ENCODE assay signal across 23 cellular contexts in the genomic region with DNA sequence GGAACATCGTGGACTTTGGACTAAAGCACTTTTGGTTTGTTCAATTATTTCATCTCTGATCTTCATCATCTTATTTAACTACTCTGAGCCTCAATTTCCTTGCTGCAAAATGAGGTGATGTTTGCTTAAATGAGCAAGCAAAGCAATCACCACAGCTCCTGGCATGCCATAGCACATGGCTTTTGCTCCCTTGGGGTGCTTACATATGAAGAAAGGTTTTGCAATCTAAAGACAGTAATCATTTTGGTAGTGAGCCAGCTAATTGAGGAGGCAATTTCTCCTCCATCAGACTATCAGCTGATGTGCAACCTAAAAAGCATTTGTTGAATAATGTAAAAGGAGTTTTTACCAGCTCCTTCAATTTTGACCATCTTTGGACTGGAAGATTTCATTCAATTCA.
DNase-seq lines count a peak whose midpoint lies in the region; ATAC-seq and TF ChIP-seq lines count a peak whose summit lies in the region.
"Had no signal": no experiment of that assay in that cellular context is flagged by ENCODE, and none has a peak within 500 bp of the region (broad histone marks: within the 10 kb centered on the region; RNA-seq: fewer than 3 reads in every experiment).

No MANE protein-coding gene starts in this region.

- ATAC-seq in GM19328 (IDR thresholded peaks at IDR 0.05; ENCODE audit: unreplicated experiment) = no peak
- no peak for ATAC-seq in stimulated activated naive CD8-positive, alpha-beta T cell treated with anti-CD3 and anti-CD28 coated beads, Interleukin-15, Interleukin-2, amounts not matched to agents 100 U/mL and 50 U/mL, for 24 hours

- H3F3A ChIP-seq in GM23248 (ENCODE audit: insufficient read depth) = no peaks in the 10 kb centered on the region

- H3K4me1 ChIP-seq in GM23248 (ENCODE audit: insufficient read depth) = no peaks in the 10 kb centered on the region
- H3K4me1 ChIP-seq: HAP-1 had no signal

- in situ Hi-C loops in GM23248 (cut with MboI) = no loop called here

- no peaks in the 10 kb centered on the region for H3K79me2 ChIP-seq in GM23248 (ENCODE audit: insufficient read depth)

- no peak overlapping the region for H3K4me2 ChIP-seq in GM23248 (ENCODE audit: unreplicated experiment)

- H2AFZ ChIP-seq in GM23248 = no peak overlapping the region

- no peak overlapping the region for H3K27ac ChIP-seq in GM23248
- H3K27ac ChIP-seq: BLaER1 treated with 17β-estradiol and CSF1 and Interleukin-3, amounts not matched to agents 10 nM and 100 nM had no signal

- peak; percentile 58 for DNase-seq in GM23248
- DNase-seq in choroid plexus epithelial cell (ENCODE audit: low read depth) = peak; percentile 49
- peak; percentile 89 for DNase-seq in fibroblast of mammary gland (ENCODE audit: low read depth)
- DNase-seq in skeletal muscle cell (ENCODE audit: low read depth) = peak; percentile 65
- no peak for DNase-seq in NCI-H748 treated with DMSO at 0.1 percent for 48 hours (lab: John Stamatoyannopoulos, UW)
- no peak for DNase-seq in stimulated activated naive CD8-positive, alpha-beta T cell treated with anti-CD3 and anti-CD28 coated beads, Interleukin-15, Interleukin-2, amounts not matched to agents 100 U/mL and 50 U/mL, for 24 hours
- DNase-seq: CD4-positive, alpha-beta T cell; GOT3; HFFc6; IMR-90; KG1; MM.1S; NCI-H1048; NCI-H1417; NCI-H1694; NCI-H2029 treated with DMSO at 0.1 percent for 48 hours; NCI-H446 treated with DMSO at 0.1 percent for 48 hours; NCI-H526; Right ventricle myocardium superior; RPMI8226 had no signal

- H3K27me3 ChIP-seq in GM23248 (replicated peaks; ENCODE audit: insufficient read depth) = no peaks in the 10 kb centered on the region
- H3K27me3 ChIP-seq: BLaER1 treated with 17β-estradiol and CSF1 and Interleukin-3, amounts not matched to agents 10 nM and 100 nM had no signal

- no peak for TF ChIP-seq CTCF in choroid plexus epithelial cell (conservative IDR thresholded peaks at IDR 0.05; ENCODE audit: low read depth, low read length)
- no peak for TF ChIP-seq CTCF in fibroblast of mammary gland (conservative IDR thresholded peaks at IDR 0.05; ENCODE audit: control insufficient read depth, insufficient read depth, low read depth, low read length)

- no peaks in the 10 kb centered on the region for H3K9me3 ChIP-seq in GM23248 (ENCODE audit: low read depth)
- H3K9me3 ChIP-seq: HAP-1 had no signal

- WGBS in GM23248 (ENCODE audit: low coverage in 1 of 2, low lambda C conversion rate in 2 of 2, missing lambda C conversion rate in 2 of 2), 2 experiments = 95 to 100% methylated on average over 1 of the region's 1 CpG

- H3K9me2 ChIP-seq in GM23248 (ENCODE audit: insufficient read depth) = no peaks in the 10 kb centered on the region

- H3K9ac ChIP-seq in GM23248 = no peak overlapping the region
- H3K9ac ChIP-seq: BLaER1 treated with 17β-estradiol and CSF1 and Interleukin-3, amounts not matched to agents 10 nM and 100 nM had no signal

- H3K4me3 ChIP-seq in GM23248 = no peak overlapping the region
- H3K4me3 ChIP-seq in choroid plexus epithelial cell (ENCODE audit: low read depth, low read length) = no peak overlapping the region
- no peak overlapping the region for H3K4me3 ChIP-seq in fibroblast of mammary gland (ENCODE audit: control insufficient read depth, low read depth, low read length)
- H3K4me3 ChIP-seq in skeletal muscle cell (ENCODE audit: low read depth, low read length) = no peak overlapping the region
- H3K4me3 ChIP-seq: BLaER1 treated with 17β-estradiol and CSF1 and Interleukin-3, amounts not matched to agents 10 nM and 100 nM; HAP-1 had no signal

- no peaks in the 10 kb centered on the region for H4K20me1 ChIP-seq in GM23248 (ENCODE audit: insufficient read depth)
- H4K20me1 ChIP-seq: BLaER1 treated with 17β-estradiol and CSF1 and Interleukin-3, amounts not matched to agents 10 nM and 100 nM had no signal

- no peaks in the 10 kb centered on the region for H3K36me3 ChIP-seq in GM23248 (ENCODE audit: low read depth)
- H3K36me3 ChIP-seq: BLaER1 treated with 17β-estradiol and CSF1 and Interleukin-3, amounts not matched to agents 10 nM and 100 nM; HAP-1 had no signal

Comparison
In these comparisons a context has a peak if more than half of its experiments do, and no peak if none do; other contexts are left out.
1. DNase-seq: peak in GM23248 (single experiment), choroid plexus epithelial cell (single experiment), fibroblast of mammary gland (single experiment) and skeletal muscle cell (single experiment); none in NCI-H748 treated with DMSO at 0.1 percent for 48 hours (single experiment) and stimulated activated naive CD8-positive, alpha-beta T cell treated with anti-CD3 and anti-CD28 coated beads, Interleukin-15, Interleukin-2, amounts not matched to agents 100 U/mL and 50 U/mL, for 24 hours (single experiment).